ENCODE assay signal across 20 cellular contexts in genomic region chr6:12791371-12791770, GRCh38.
"Had no signal": no experiment of that assay in that cellular context is flagged by ENCODE, and none has a peak within 500 bp of the region (broad histone marks: within the 10 kb centered on the region; RNA-seq: fewer than 3 reads in every experiment).

No MANE protein-coding gene starts in this region.

- H3K36me3 ChIP-seq: breast epithelium, tibial artery had no signal

- FAIRE-seq: endometrium had no signal

- DNase-seq: activated CD4-positive, alpha-beta T cell treated with anti-CD3 and anti-CD28 coated beads, Interleukin-2, amount 50 U/mL, for 1 hour; activated CD8-positive, alpha-beta memory T cell treated with anti-CD3 and anti-CD28 coated beads, Interleukin-2, amount 50 U/mL, for 4 hours; activated effector memory CD4-positive, alpha-beta T cell treated with Interleukin-2 at 50 U/mL for 16 hours; activated naive CD4-positive, alpha-beta T cell treated with anti-CD3 and anti-CD28 coated beads, Interleukin-2, amount 50 U/mL, for 16 hours; activated T-cell treated with anti-CD3 and anti-CD28 coated beads, Interleukin-2, amount 50 U/mL, for 4 hours; aorta; cerebellar nuclear complex; cortex of kidney; mesenchymal stem cell; mucosa of descending colon; naive B cell; stimulated activated CD4-positive, alpha-beta T cell treated with anti-CD3 and anti-CD28 coated beads, Interleukin-2, amount 100 ng/mL, for 24 hours; stimulated activated naive CD8-positive, alpha-beta T cell treated with anti-CD3 and anti-CD28 coated beads, Interleukin-15, Interleukin-2, amounts not matched to agents 100 U/mL and 50 U/mL, for 24 hours; substantia nigra; T-helper 9 cell; tibial artery had no signal

- ATAC-seq: activated CD4-positive, CD25-positive, alpha-beta regulatory T cell treated with anti-CD3 and anti-CD28 coated beads, Interleukin-2, amount 50 U/mL, for 24 hours; activated T-cell treated with anti-CD3 and anti-CD28 coated beads, Interleukin-2, amount 50 U/mL, for 4 hours; esophagus mucosa; mucosa of descending colon; stimulated activated naive CD8-positive, alpha-beta T cell treated with anti-CD3 and anti-CD28 coated beads, Interleukin-15, Interleukin-2, amounts not matched to agents 100 U/mL and 50 U/mL, for 24 hours had no signal

- H3K27me3 ChIP-seq: breast epithelium, tibial artery had no signal

- H3K4me3 ChIP-seq: breast epithelium, mucosa of descending colon, tibial artery had no signal
